ENCODE assay signal across 1 cellular context in genomic region chr12:109612003-109612402, GRCh38.
TF ChIP-seq lines count a peak whose summit lies in the region.

No MANE protein-coding gene starts in this region.

TF ChIP-seq in K562, 482 proteins besides CTCF, POLR2A, EP300 and RAD21:
- no peak for TF ChIP-seq PREB (CRISPR knock-in tag; IDR thresholded peaks at IDR 0.05)
- TF ChIP-seq CHAMP1 (IDR thresholded peaks at IDR 0.05), result no peak
- TF ChIP-seq ZNF197 (CRISPR knock-in tag; IDR thresholded peaks at IDR 0.05; ENCODE audit: low read depth), result no peak
- no peak for TF ChIP-seq RNF2 (IDR thresholded peaks at IDR 0.05)
- peak; percentile 59; the same call in 1 of the 2 replicates for TF ChIP-seq ADNP (tag; IDR thresholded peaks at IDR 0.05)
- no peak for TF ChIP-seq SFPQ (IDR thresholded peaks at IDR 0.05; ENCODE audit: low read depth, low read length)
- TF ChIP-seq KDM1A (IDR thresholded peaks at IDR 0.05), result peak in 1 of 2 experiments; percentile 25; a peak in 1 of 4 replicates
- TF ChIP-seq ARID3A (IDR thresholded peaks at IDR 0.05; ENCODE audit: borderline replicate concordance, low read depth, low read length), result no peak
- TF ChIP-seq RBM25 (IDR thresholded peaks at IDR 0.05; ENCODE audit: low read depth, low read length, severe bottlenecking), result peak; percentile 66
- 0 out of 2 replicates have a peak, but pooled peaks have one; percentile 17 for TF ChIP-seq BCOR (IDR thresholded peaks at IDR 0.05)
